Comparison of ENCODE assay signal across 15 cellular contexts in genomic region chr4:3684546-3684945, GRCh38.
A peak's percentile ranks its signal among the peaks of the same experiment; 100 is the strongest.
DNase-seq lines count a peak whose midpoint lies in the region; ATAC-seq, FAIRE-seq and TF ChIP-seq lines count a peak whose summit lies in the region.
"Had no signal": no experiment of that assay in that cellular context is flagged by ENCODE, and none has a peak within 500 bp of the region (broad histone marks: within the 10 kb centered on the region; RNA-seq: fewer than 3 reads in every experiment).

No MANE protein-coding gene starts in this region.

- no peaks in the 10 kb centered on the region for H3K36me3 ChIP-seq in heart right ventricle
- H3K36me3 ChIP-seq in kidney (ENCODE audit: control insufficient read depth in 1 of 2, insufficient read depth in 2 of 2, low read length in 2 of 2): no peaks in the 10 kb centered on the region
- H3K36me3 ChIP-seq: BLaER1 had no signal

- 73 to 92% methylated on average over 8 of the region's 8 CpGs for WGBS in heart right ventricle, 2 donors

- no peak overlapping the region for H3K27ac Mint-ChIP-seq in type B pancreatic cell
- H3K27ac Mint-ChIP-seq: CD4-positive, CD25-positive, alpha-beta regulatory T cell had no signal

- H3K27ac ChIP-seq in heart right ventricle (no peak overlapping the region), kidney (ENCODE audit: low read depth in 2 of 2, low read length in 2 of 2) (no peak overlapping the region)
- H3K27ac ChIP-seq: BLaER1, HL-60 had no signal

- H3K9ac ChIP-seq in kidney (ENCODE audit: low read length in 2 of 2): no peak overlapping the region
- H3K9ac ChIP-seq: BLaER1 had no signal

- H3K36me3 Mint-ChIP-seq in type B pancreatic cell: no peaks in the 10 kb centered on the region
- H3K36me3 Mint-ChIP-seq: CD4-positive, CD25-positive, alpha-beta regulatory T cell had no signal

- H3K4me3 ChIP-seq in heart right ventricle (no peak overlapping the region), kidney (ENCODE audit: low read length in 2 of 2) (no peak overlapping the region)
- H3K4me3 ChIP-seq: BLaER1 had no signal

- no peak for TF ChIP-seq CTCF in heart right ventricle (IDR thresholded peaks at IDR 0.05)
- no peak for TF ChIP-seq CTCF in kidney (IDR thresholded peaks at IDR 0.05; ENCODE audit: borderline replicate concordance, extremely low read depth, insufficient read depth)
- no peak for TF ChIP-seq CTCF in type B pancreatic cell (conservative IDR thresholded peaks at IDR 0.05)

- H3K4me1 Mint-ChIP-seq in type B pancreatic cell (ENCODE audit: unreplicated experiment): no peaks in the 10 kb centered on the region
- H3K4me1 Mint-ChIP-seq: CD4-positive, CD25-positive, alpha-beta regulatory T cell had no signal

- H3K27me3 ChIP-seq in heart right ventricle: peaks cover 0 to 53% (median 32%) of the 10 kb centered on the region in 7 donors
- H3K27me3 ChIP-seq: BLaER1 had no signal

- no peaks in the 10 kb centered on the region for H3K9me3 Mint-ChIP-seq in type B pancreatic cell

- FAIRE-seq in kidney (lab: Jason Lieb, UNC): no peak

- peaks cover 20% of the 10 kb centered on the region for H3K27me3 Mint-ChIP-seq in type B pancreatic cell
- H3K27me3 Mint-ChIP-seq: CD4-positive, CD25-positive, alpha-beta regulatory T cell had no signal

- no peaks in the 10 kb centered on the region for H3K4me1 ChIP-seq in heart right ventricle
- peaks cover 0 to 5% of the 10 kb centered on the region in 2 donors for H3K4me1 ChIP-seq in kidney (ENCODE audit: control insufficient read depth in 1 of 2, insufficient read depth in 1 of 2, low read depth in 1 of 2, low read length in 2 of 2)

- intact Hi-C loops in cardiac septum (cut with DNase I) (no loop called here), heart right ventricle (cut with DNase I) (no loop called here), kidney (cut with DNase I) (no loop called here), posterior vena cava (cut with DNase I) (no loop called here)

- H3K9me3 ChIP-seq in heart right ventricle (no peaks in the 10 kb centered on the region), kidney (ENCODE audit: control insufficient read depth in 1 of 2, low read length in 2 of 2) (no peaks in the 10 kb centered on the region)
- H3K9me3 ChIP-seq: BLaER1 had no signal

- H3K4me3 Mint-ChIP-seq in type B pancreatic cell: no peak overlapping the region
- H3K4me3 Mint-ChIP-seq: CD4-positive, CD25-positive, alpha-beta regulatory T cell had no signal

- ATAC-seq in heart right ventricle (no peak), HG02840 (IDR thresholded peaks at IDR 0.05; ENCODE audit: low FRiP score, unreplicated experiment) (no peak)
- ATAC-seq: HCT116 had no signal

- DNase-seq in cardiac septum (ENCODE audit: low spot score) (peak; percentile 31), heart right ventricle (no peak), kidney (peak; percentile 20), posterior vena cava (ENCODE audit: low spot score) (peak; percentile 76), type B pancreatic cell (ENCODE audit: extremely low spot score, unreplicated experiment) (no peak), activated T-cell treated with anti-CD3 and anti-CD28 coated beads for 4 hours (no peak)
- DNase-seq: 8988T; AML-193; CD4-positive, CD25-positive, alpha-beta regulatory T cell; DMS53; GF-D8 had no signal

Comparison
In these comparisons a context has a peak if more than half of its experiments do, and no peak if none do; other contexts are left out.
1. DNase-seq: peak in cardiac septum (single experiment), kidney (single experiment) and posterior vena cava (single experiment); none in heart right ventricle (0 of 2), type B pancreatic cell (single experiment) and activated T-cell treated with anti-CD3 and anti-CD28 coated beads for 4 hours (single experiment).